22 cellular contexts compared by ENCODE assay signal in genomic region chr19:28998974-28999373, GRCh38.
DNase-seq lines count a peak whose midpoint lies in the region; ATAC-seq, FAIRE-seq and TF ChIP-seq lines count a peak whose summit lies in the region.
"Had no signal": no experiment of that assay in that cellular context is flagged by ENCODE, and none has a peak within 500 bp of the region (broad histone marks: within the 10 kb centered on the region; RNA-seq: fewer than 3 reads in every experiment).

No MANE protein-coding gene starts in this region.

- TF ChIP-seq CTCF in HepG2 (CRISPR knock-in tag; IDR thresholded peaks at IDR 0.05) (no peak), right lobe of liver (IDR thresholded peaks at IDR 0.05) (no peak), neural crest cell (conservative IDR thresholded peaks at IDR 0.05) (no peak), vagina (IDR thresholded peaks at IDR 0.05) (no peak), omental fat pad (IDR thresholded peaks at IDR 0.05) (no peak)

- DNase-seq in HepG2 (ENCODE audit: low spot score) (no peak), right lobe of liver (no peak), neural crest cell (ENCODE audit: low read depth, low spot score) (no peak), vagina (ENCODE audit: extremely low spot score in 2 of 2) (no peak), omental fat pad (ENCODE audit: low spot score) (no peak), NCI-H1694 (lab: John Stamatoyannopoulos, UW) (no peak)
- DNase-seq: CD4-positive, alpha-beta T cell; CD8-positive, alpha-beta memory T cell; DMS53; DMS79 treated with DMSO at 0.1 percent for 48 hours; GF-D8; H9; HFFc6 had no signal

- no peaks in the 10 kb centered on the region for H3K36me3 ChIP-seq in HepG2 (replicated peaks in 1 of 2; ENCODE audit: control insufficient read depth in 1 of 2, insufficient read depth in 2 of 2, low read length in 2 of 2)
- H3K36me3 ChIP-seq in right lobe of liver: no peaks in the 10 kb centered on the region
- H3K36me3 ChIP-seq in vagina: no peaks in the 10 kb centered on the region
- H3K36me3 ChIP-seq: BLaER1 had no signal

- H2AFZ ChIP-seq in HepG2 (ENCODE audit: low read length): no peak overlapping the region
- H2AFZ ChIP-seq: GM23338 had no signal

- no peaks in the 10 kb centered on the region for H3K27me3 ChIP-seq in HepG2 (ENCODE audit: control insufficient read depth in 1 of 2, insufficient read depth in 2 of 2, low read length in 2 of 2)
- no peaks in the 10 kb centered on the region for H3K27me3 ChIP-seq in right lobe of liver
- no peaks in the 10 kb centered on the region for H3K27me3 ChIP-seq in vagina
- H3K27me3 ChIP-seq: BLaER1 had no signal

- peaks cover 56% of the 10 kb centered on the region for H3K9me3 ChIP-seq in HepG2 (ENCODE audit: low read length)
- no peaks in the 10 kb centered on the region for H3K9me3 ChIP-seq in right lobe of liver
- H3K9me3 ChIP-seq in vagina: no peaks in the 10 kb centered on the region

- peaks cover 7% of the 10 kb centered on the region for H3K9me3 Mint-ChIP-seq in neural crest cell

- no peak for ATAC-seq in HepG2
- ATAC-seq in right lobe of liver: no peak
- ATAC-seq in omental fat pad (ENCODE audit: low FRiP score): no peak
- ATAC-seq: GM23338, HCT116 had no signal

- 15% methylated on average over 3 of the region's 6 CpGs for WGBS in HepG2 (ENCODE audit: low lambda C conversion rate)
- WGBS in right lobe of liver (ENCODE audit: insufficient coverage, low coverage, low lambda C conversion rate, missing lambda C conversion rate): 62% methylated on average over 4 of the region's 6 CpGs

- peak overlapping the region; percentile 5 for H3K27ac Mint-ChIP-seq in neural crest cell (ENCODE audit: unreplicated experiment)
- H3K27ac Mint-ChIP-seq: B cell; CD4-positive, alpha-beta T cell; CD8-positive, alpha-beta memory T cell; GM23338; H9; HFFc6 had no signal

- no peaks in the 10 kb centered on the region for H4K20me1 ChIP-seq in HepG2 (ENCODE audit: insufficient read depth, low read length)
- H4K20me1 ChIP-seq: BLaER1 had no signal

- TF ChIP-seq EP300 in HepG2 (IDR thresholded peaks at IDR 0.05; ENCODE audit: low read depth in 2 of 2, low read length in 2 of 2) (no peak), HepG2 (CRISPR knock-in tag; IDR thresholded peaks at IDR 0.05; ENCODE audit: borderline replicate concordance) (no peak)

- H3K4me3 Mint-ChIP-seq in neural crest cell: no peak overlapping the region
- H3K4me3 Mint-ChIP-seq: B cell; CD4-positive, alpha-beta T cell; CD8-positive, alpha-beta memory T cell; GM23338; H9; HFFc6 had no signal

- no TSS peak for BruUV-seq in HepG2 (replicated peaks; lab: Mats Ljungman, UMichigan)

- H3K4me2 ChIP-seq in HepG2 (ENCODE audit: low read depth, low read length): no peak overlapping the region
- H3K4me2 ChIP-seq: BLaER1, GM23338 had no signal

- H3K4me1 Mint-ChIP-seq in neural crest cell: peaks cover 12% of the 10 kb centered on the region
- H3K4me1 Mint-ChIP-seq: B cell; CD8-positive, alpha-beta memory T cell had no signal

- CTCF ChIA-PET in HepG2 (lab: Yijun Ruan, JAX; ENCODE audit: low intra/inter-chr PET ratio, low total read pairs): no interaction called here

- H3K4me3 ChIP-seq in HepG2 (replicated peaks in 1 of 3; ENCODE audit: insufficient read depth in 1 of 3, low read depth in 2 of 3, low read length in 3 of 3): no peak overlapping the region
- H3K4me3 ChIP-seq in right lobe of liver: no peak overlapping the region
- H3K4me3 ChIP-seq in vagina: no peak overlapping the region
- H3K4me3 ChIP-seq: BLaER1, GM23338 had no signal

- no peaks in the 10 kb centered on the region for H3K36me3 Mint-ChIP-seq in neural crest cell (ENCODE audit: low read depth)
- H3K36me3 Mint-ChIP-seq: CD8-positive, alpha-beta memory T cell had no signal

- in situ Hi-C loops in HepG2 (cut with HindIII; ENCODE audit: extremely low pct_ligation_motif_present, low pct_unique_long_range_greater_than_20kb): no loop called here

- H3K4me1 ChIP-seq in HepG2 (ENCODE audit: insufficient read depth, low read length) (no peaks in the 10 kb centered on the region), right lobe of liver (no peaks in the 10 kb centered on the region), vagina (peaks cover 25% of the 10 kb centered on the region)

- no peaks in the 10 kb centered on the region for H3K79me2 ChIP-seq in HepG2 (ENCODE audit: insufficient read depth, low read length)

- no peaks in the 10 kb centered on the region for H3K27me3 Mint-ChIP-seq in neural crest cell (ENCODE audit: low read depth)
- H3K27me3 Mint-ChIP-seq: B cell; CD4-positive, alpha-beta T cell had no signal

- FAIRE-seq in HepG2 (lab: Jason Lieb, UNC): no peak
- FAIRE-seq: A204.1, GM12891, GM18507 had no signal

- no peak for TF ChIP-seq RAD21 in HepG2 (CRISPR knock-in tag; IDR thresholded peaks at IDR 0.05)

- POLR2A ChIA-PET in HepG2 (lab: Yijun Ruan, JAX): no interaction called here

- H3K27ac ChIP-seq in HepG2 (ENCODE audit: extremely low read length, insufficient read depth, low read length) (no peak overlapping the region), right lobe of liver (no peak overlapping the region), vagina (peak overlapping the region; percentile 76)
- H3K27ac ChIP-seq: 22Rv1, BLaER1, C4-2B had no signal

- no peak for TF ChIP-seq POLR2A in HepG2 (IDR thresholded peaks at IDR 0.05; ENCODE audit: insufficient read depth in 1 of 2, low read depth in 2 of 2, low read length in 2 of 2)
- TF ChIP-seq POLR2A in right lobe of liver (IDR thresholded peaks at IDR 0.05): no peak
- TF ChIP-seq POLR2A in vagina (IDR thresholded peaks at IDR 0.05): no peak

- intact Hi-C loops in HepG2 (cut with micrococcal nuclease; ENCODE audit: unreplicated experiment) (no loop called here), right lobe of liver (cut with DNase I) (no loop called here), vagina (cut with DNase I) (no loop called here)

- H3K9ac ChIP-seq in HepG2 (ENCODE audit: insufficient read depth, low read depth, low read length): no peak overlapping the region
- H3K9ac ChIP-seq: BLaER1 had no signal

TF ChIP-seq in HepG2, 621 proteins besides CTCF, POLR2A, EP300 and RAD21:
- peak; percentile 75 for TF ChIP-seq MNT (IDR thresholded peaks at IDR 0.05)
- no peak for TF ChIP-seq SOX13 (IDR thresholded peaks at IDR 0.05)
- TF ChIP-seq SOX13 (CRISPR knock-in tag; conservative IDR thresholded peaks at IDR 0.05 in 1 of 2, IDR thresholded peaks at IDR 0.05 in 1 of 2): no peak
